ENCODE assay signal across 9 cellular contexts in genomic region chr1:86753700-86754099, GRCh38. TPM values are rescaled to one million over a fixed set of nuclear protein-coding genes. Genes with fewer than 3 reads are reported as not detected.
DNase-seq lines count a peak whose midpoint lies in the region; ATAC-seq, FAIRE-seq and TF ChIP-seq lines count a peak whose summit lies in the region.
"Had no signal": no experiment of that assay in that cellular context is flagged by ENCODE, and none has a peak within 500 bp of the region (broad histone marks: within the 10 kb centered on the region; RNA-seq: fewer than 3 reads in every experiment).

No MANE protein-coding gene starts in this region.

- FAIRE-seq in kidney (lab: Jason Lieb, UNC): no peak

- TF ChIP-seq CTCF in HFF-Myc (IDR thresholded peaks at IDR 0.05; ENCODE audit: low read depth, low read length, missing control alignments): peak; percentile 13
- peak; percentile 59 for TF ChIP-seq CTCF in foreskin keratinocyte (conservative IDR thresholded peaks at IDR 0.05)
- TF ChIP-seq CTCF in kidney (IDR thresholded peaks at IDR 0.05; ENCODE audit: borderline replicate concordance, extremely low read depth, insufficient read depth): no peak
- TF ChIP-seq CTCF in uterus (IDR thresholded peaks at IDR 0.05): no peak

- no peak overlapping the region for H3K27ac ChIP-seq in foreskin keratinocyte
- H3K27ac ChIP-seq in kidney (ENCODE audit: low read depth in 2 of 2, low read length in 2 of 2): no peak overlapping the region
- H3K27ac ChIP-seq in uterus: no peak overlapping the region

- no peak for TF ChIP-seq POLR2A in uterus (IDR thresholded peaks at IDR 0.05)

- peak; percentile 79 for ATAC-seq in foreskin keratinocyte

- DNase-seq in DMS 273 (lab: John Stamatoyannopoulos, UW; ENCODE audit: unreplicated experiment) (peak; percentile 28), DMS 273 treated with DMSO at 0.1 percent for 48 hours (lab: John Stamatoyannopoulos, UW) (no peak), HFF-Myc (ENCODE audit: extremely low read depth, low read depth) (no peak), OCI-M1 (lab: John Stamatoyannopoulos, UW) (peak; percentile 34), foreskin keratinocyte (peak; percentile 28 to 45), NCI-H2227 treated with DMSO at 0.1 percent for 48 hours (lab: John Stamatoyannopoulos, UW) (no peak), kidney (no peak), uterus (no peak)
- DNase-seq: 8988T had no signal

- no peaks in the 10 kb centered on the region for H3K36me3 ChIP-seq in kidney (ENCODE audit: control insufficient read depth in 1 of 2, insufficient read depth in 2 of 2, low read length in 2 of 2)
- H3K36me3 ChIP-seq in uterus: no peaks in the 10 kb centered on the region

- intact Hi-C loops in kidney (cut with DNase I): no loop called here
- intact Hi-C loops in uterus (cut with DNase I; ENCODE audit: low total_unique reads): no loop called here

- H3K27me3 ChIP-seq in foreskin keratinocyte (peaks cover 7% of the 10 kb centered on the region), uterus (no peaks in the 10 kb centered on the region)

- H3K4me1 ChIP-seq in foreskin keratinocyte: no peaks in the 10 kb centered on the region
- no peaks in the 10 kb centered on the region for H3K4me1 ChIP-seq in kidney (ENCODE audit: control insufficient read depth in 1 of 2, insufficient read depth in 1 of 2, low read depth in 1 of 2, low read length in 2 of 2)
- peaks cover 0 to 6% of the 10 kb centered on the region in 2 donors for H3K4me1 ChIP-seq in uterus

- H3K9ac ChIP-seq in kidney (ENCODE audit: low read length in 2 of 2): no peak overlapping the region

- H3K4me3 ChIP-seq in HFF-Myc (replicated peaks; ENCODE audit: low read depth, low read length) (no peak overlapping the region), kidney (ENCODE audit: low read length in 2 of 2) (no peak overlapping the region), uterus (no peak overlapping the region)

- H3K9me3 ChIP-seq in kidney (ENCODE audit: control insufficient read depth in 1 of 2, low read length in 2 of 2) (no peaks in the 10 kb centered on the region), uterus (no peaks in the 10 kb centered on the region)

RNA-seq across cellular contexts. Expression of gene SH3GLB1, which starts 49.3 kb away (rescaled TPM):
- total RNA-seq in foreskin keratinocyte (65.5 and 71.6 TPM in 2 replicates), kidney (79.7 TPM), uterus (10 to 100 TPM; 38.8 to 94.7 (median 51.7) TPM)
- polyA plus RNA-seq in foreskin keratinocyte (57.0 and 58.4 TPM in 2 replicates), kidney (ENCODE audit: insufficient read depth, low read depth, low replicate concordance) (47.9 TPM)

Comparison
In these comparisons a context has a peak if more than half of its experiments do, and no peak if none do; other contexts are left out.
1. DNase-seq: peak in DMS 273 (single experiment), OCI-M1 (single experiment) and foreskin keratinocyte (2 of 2); none in DMS 273 treated with DMSO at 0.1 percent for 48 hours (single experiment), HFF-Myc (single experiment), NCI-H2227 treated with DMSO at 0.1 percent for 48 hours (single experiment), kidney (single experiment) and uterus (0 of 2).
2. CTCF ChIP-seq: peak in HFF-Myc (single experiment) and foreskin keratinocyte (single experiment); none in kidney (single experiment) and uterus (0 of 4).